24 cellular contexts compared by ENCODE assay signal in genomic region chr4:99013402-99013843, GRCh38. TPM values are rescaled to one million over a fixed set of nuclear protein-coding genes. Genes with fewer than 3 reads are reported as not detected.
A peak's percentile ranks its signal among the peaks of the same experiment; 100 is the strongest.
DNase-seq lines count a peak whose midpoint lies in the region; ATAC-seq, FAIRE-seq and TF ChIP-seq lines count a peak whose summit lies in the region.
"Had no signal": no experiment of that assay in that cellular context is flagged by ENCODE, and none has a peak within 500 bp of the region (broad histone marks: within the 10 kb centered on the region; RNA-seq: fewer than 3 reads in every experiment).

No MANE protein-coding gene starts in this region.

- FAIRE-seq in GM12891 (lab: Jason Lieb, UNC): peak; percentile 52

- H2BK15ac ChIP-seq in mesendoderm (replicated peaks; ENCODE audit: low read depth): no peak overlapping the region

- ATAC-seq in body of pancreas (peak; percentile 62), heart right ventricle (peak; percentile 88 to 95 (median 92)), GM18511 (IDR thresholded peaks at IDR 0.05; ENCODE audit: unreplicated experiment) (no peak)
- ATAC-seq in stimulated activated memory B cell treated with anti-CD40 and anti-IgM and Interleukin-4, amounts not matched to agents 10 μg/mL and 1 μg/mL and 100 μg/mL, for 72 hours: no peak
- ATAC-seq: activated CD8-positive, alpha-beta memory T cell treated with anti-CD3 and anti-CD28 coated beads, Interleukin-2, amount 10 ng/mL, durations not matched to agents 7 days and 5 days; CD8-positive, alpha-beta T cell; natural killer cell; Panc1 had no signal

- H3K4me3 ChIP-seq in body of pancreas: no peak overlapping the region
- H3K4me3 ChIP-seq in heart right ventricle: peak overlapping the region in 7 of 10 donors; percentile 1 to 28 (median 8)
- no peak overlapping the region for H3K4me3 ChIP-seq in mesendoderm (ENCODE audit: low read length)
- H3K4me3 ChIP-seq: lung, thyroid gland had no signal

- TF ChIP-seq CTCF in body of pancreas (IDR thresholded peaks at IDR 0.05): no peak
- no peak for TF ChIP-seq CTCF in heart right ventricle (IDR thresholded peaks at IDR 0.05)

- no peak for DNase-seq in GM12891 (ENCODE audit: insufficient read length, low spot score)
- DNase-seq in body of pancreas: no peak
- peak in 1 of 2 donors; percentile 43 for DNase-seq in heart right ventricle
- DNase-seq in mesendoderm: peak; percentile 78
- DNase-seq in AML-193 (lab: John Stamatoyannopoulos, UW): no peak
- DNase-seq in HEK293T (ENCODE audit: extremely low spot score): no peak
- DNase-seq: activated CD8-positive, alpha-beta memory T cell treated with anti-CD3 and anti-CD28 coated beads, Interleukin-2, amount 10 ng/mL, durations not matched to agents 7 days and 5 days; activated naive CD4-positive, alpha-beta T cell; CD8-positive, alpha-beta T cell; EL; hypothalamus; Kasumi-1; natural killer cell; NCI-H2029; NCI-H526 treated with DMSO at 0.1 percent for 48 hours; stimulated activated CD4-positive, alpha-beta T cell treated with anti-CD3 and anti-CD28 coated beads, Interleukin-1b, Interleukin-23, amount 100 ng/mL, for 48 hours; stimulated activated CD8-positive, alpha-beta memory T cell treated with anti-CD3 and anti-CD28 coated beads, Interleukin-4, amount 100 ng/mL, for 48 hours; thyroid gland; WERI-Rb-1 had no signal

- H3K36me3 Mint-ChIP-seq in stimulated activated memory B cell treated with anti-CD40 and anti-IgM and Interleukin-4, amounts not matched to agents 10 μg/mL and 1 μg/mL and 100 μg/mL, for 72 hours: peaks cover 31% of the 10 kb centered on the region

- H3K27me3 Mint-ChIP-seq in stimulated activated memory B cell treated with anti-CD40 and anti-IgM and Interleukin-4, amounts not matched to agents 10 μg/mL and 1 μg/mL and 100 μg/mL, for 72 hours: no peaks in the 10 kb centered on the region
- H3K27me3 Mint-ChIP-seq: activated CD8-positive, alpha-beta memory T cell treated with anti-CD3 and anti-CD28 coated beads, Interleukin-2, amount 10 ng/mL, durations not matched to agents 7 days and 5 days; central memory CD8-positive, alpha-beta T cell had no signal

- peak overlapping the region; percentile 65 for H3K56ac ChIP-seq in mesendoderm (ENCODE audit: low read length)

- H3K9me3 ChIP-seq in body of pancreas (no peaks in the 10 kb centered on the region), heart right ventricle (peaks cover 0 to 25% (median 14%) of the 10 kb centered on the region in 11 donors)
- H3K9me3 ChIP-seq: thyroid gland had no signal

- H2BK5ac ChIP-seq in mesendoderm (ENCODE audit: low read length): no peak overlapping the region

- no peaks in the 10 kb centered on the region for H3K36me3 ChIP-seq in body of pancreas (replicated peaks in 1 of 2; ENCODE audit: insufficient read depth in 1 of 2, low read depth in 2 of 2)
- no peaks in the 10 kb centered on the region for H3K36me3 ChIP-seq in heart right ventricle
- H3K36me3 ChIP-seq in mesendoderm (ENCODE audit: control insufficient read depth, insufficient read depth, low read length): no peaks in the 10 kb centered on the region
- H3K36me3 ChIP-seq: thyroid gland, WERI-Rb-1 had no signal

- H3K79me1 ChIP-seq in mesendoderm (ENCODE audit: low read length): peaks cover 28% of the 10 kb centered on the region

- no peak overlapping the region for H2AK5ac ChIP-seq in mesendoderm (ENCODE audit: low read length)

- WGBS in body of pancreas, 2 donors: 55 to 70% methylated on average over 4 of the region's 4 CpGs
- WGBS in heart right ventricle, 2 donors: 28 to 41% methylated on average over 4 of the region's 4 CpGs
- no CpG with 5 or more reads among the region's 4 CpGs for WGBS in mesendoderm (ENCODE audit: extremely low coverage, insufficient coverage, low lambda C conversion rate)

- no peaks in the 10 kb centered on the region for H3K27me3 ChIP-seq in body of pancreas
- no peaks in the 10 kb centered on the region for H3K27me3 ChIP-seq in heart right ventricle
- H3K27me3 ChIP-seq in mesendoderm (ENCODE audit: insufficient read depth, low read length, poor library complexity): no peaks in the 10 kb centered on the region
- H3K27me3 ChIP-seq: thyroid gland had no signal

- H3K4me3 Mint-ChIP-seq in stimulated activated memory B cell treated with anti-CD40 and anti-IgM and Interleukin-4, amounts not matched to agents 10 μg/mL and 1 μg/mL and 100 μg/mL, for 72 hours: no peak overlapping the region
- H3K4me3 Mint-ChIP-seq: activated CD8-positive, alpha-beta memory T cell treated with anti-CD3 and anti-CD28 coated beads, Interleukin-2, amount 10 ng/mL, durations not matched to agents 7 days and 5 days; CD8-positive, alpha-beta T cell; central memory CD8-positive, alpha-beta T cell; natural killer cell had no signal

- H2BK120ac ChIP-seq in mesendoderm (ENCODE audit: low read depth, low read length): no peak overlapping the region

- H3K27ac ChIP-seq in body of pancreas: peak overlapping the region in 2 of 4 donors; percentile 24 to 31
- peak overlapping the region; percentile 40 to 89 (median 80) for H3K27ac ChIP-seq in heart right ventricle
- H3K27ac ChIP-seq in mesendoderm (ENCODE audit: low read depth, low read length): no peak overlapping the region
- H3K27ac ChIP-seq: thyroid gland, WERI-Rb-1 had no signal

- peaks cover 39% of the 10 kb centered on the region for H3K4me1 Mint-ChIP-seq in stimulated activated memory B cell treated with anti-CD40 and anti-IgM and Interleukin-4, amounts not matched to agents 10 μg/mL and 1 μg/mL and 100 μg/mL, for 72 hours
- H3K4me1 Mint-ChIP-seq: activated CD8-positive, alpha-beta memory T cell treated with anti-CD3 and anti-CD28 coated beads, Interleukin-2, amount 10 ng/mL, durations not matched to agents 7 days and 5 days had no signal

- no peak overlapping the region for H3K27ac Mint-ChIP-seq in stimulated activated memory B cell treated with anti-CD40 and anti-IgM and Interleukin-4, amounts not matched to agents 10 μg/mL and 1 μg/mL and 100 μg/mL, for 72 hours
- H3K27ac Mint-ChIP-seq: activated CD8-positive, alpha-beta memory T cell treated with anti-CD3 and anti-CD28 coated beads, Interleukin-2, amount 10 ng/mL, durations not matched to agents 7 days and 5 days; CD8-positive, alpha-beta T cell; natural killer cell had no signal

- H3K4me1 ChIP-seq in body of pancreas (peaks cover 11% of the 10 kb centered on the region), heart right ventricle (peaks cover 0 to 35% (median 17%) of the 10 kb centered on the region in 9 donors), mesendoderm (ENCODE audit: control insufficient read depth, low read depth, low read length) (peaks cover 2% of the 10 kb centered on the region)

- H3K4ac ChIP-seq in mesendoderm (ENCODE audit: low read depth, low read length): no peak overlapping the region

- intact Hi-C loops in body of pancreas (cut with DNase I) (no loop called here), heart right ventricle (cut with DNase I) (loop anchor here in 2 of 10 donors (5.0 kb wide), 1 partner anchor 44 kb away; no protein-coding TSS in a partner anchor)

- no peak overlapping the region for H3K9ac ChIP-seq in mesendoderm (ENCODE audit: low read length)

- CTCF ChIA-PET in HEK293T (lab: Yijun Ruan, JAX): no interaction called here

- H3K4me2 ChIP-seq in mesendoderm (ENCODE audit: low read length): no peak overlapping the region

- no peak overlapping the region for H3K23ac ChIP-seq in mesendoderm (ENCODE audit: low read length)

- POLR2A ChIA-PET in HEK293T (lab: Yijun Ruan, JAX): no interaction called here

- no peak overlapping the region for H4K8ac ChIP-seq in mesendoderm (ENCODE audit: low read depth, low read length)

- H3K18ac ChIP-seq in mesendoderm (ENCODE audit: low read length): no peak overlapping the region

- H3K9me3 Mint-ChIP-seq in stimulated activated memory B cell treated with anti-CD40 and anti-IgM and Interleukin-4, amounts not matched to agents 10 μg/mL and 1 μg/mL and 100 μg/mL, for 72 hours: peaks cover 3% of the 10 kb centered on the region
- H3K9me3 Mint-ChIP-seq: central memory CD8-positive, alpha-beta T cell had no signal

- peaks cover 85% of the 10 kb centered on the region for H3K79me2 ChIP-seq in mesendoderm (ENCODE audit: control insufficient read depth, insufficient read depth, low read length)

- TF ChIP-seq POLR2A in GM12891 (IDR thresholded peaks at IDR 0.05; ENCODE audit: low read depth, low read length): no peak
- TF ChIP-seq POLR2A in body of pancreas (IDR thresholded peaks at IDR 0.05): no peak

- H4K5ac ChIP-seq in mesendoderm (ENCODE audit: low read length): no peak overlapping the region

TF ChIP-seq in GM12891, 5 proteins besides CTCF, POLR2A, EP300 and RAD21:
- no peak for TF ChIP-seq SPI1 (IDR thresholded peaks at IDR 0.05; ENCODE audit: low read depth, low read length)
- no peak for TF ChIP-seq PAX5 (IDR thresholded peaks at IDR 0.05; ENCODE audit: insufficient read depth, low read length, severe bottlenecking)
- TF ChIP-seq POLR2AphosphoS5 (IDR thresholded peaks at IDR 0.05; ENCODE audit: low read depth, low read length): no peak
- TF ChIP-seq TAF1 (IDR thresholded peaks at IDR 0.05; ENCODE audit: low read depth, low read length): no peak
- no peak for TF ChIP-seq POU2F2 (IDR thresholded peaks at IDR 0.05; ENCODE audit: low read depth, low read length)

TF ChIP-seq in HEK293T, 16 proteins besides CTCF, POLR2A, EP300 and RAD21:
- no peak for TF ChIP-seq BHLHE40 (IDR thresholded peaks at IDR 0.05; ENCODE audit: borderline replicate concordance)
- TF ChIP-seq TARDBP (IDR thresholded peaks at IDR 0.05): no peak
- TF ChIP-seq ZNF384 (IDR thresholded peaks at IDR 0.05): no peak
- TF ChIP-seq FOXK2 (IDR thresholded peaks at IDR 0.05): no peak
- no peak for TF ChIP-seq LEF1 (IDR thresholded peaks at IDR 0.05; ENCODE audit: borderline replicate concordance)

RNA-seq across cellular contexts. Expression of gene METAP1, which starts 17.9 kb away (rescaled TPM):
- 25.5 TPM for polyA plus RNA-seq in GM12891 (2012; ENCODE audit: low read depth, missing spikeins)
- total RNA-seq in body of pancreas: 10 to 100 TPM; 21.1 to 21.8 TPM
- total RNA-seq in heart right ventricle: 10 to 100 TPM; 54.2 to 79.7 (median 60.9) TPM
- 10 to 100 TPM; 37.7 to 43.5 TPM for polyA plus RNA-seq in heart right ventricle
- 55.6 TPM for polyA plus RNA-seq in mesendoderm (2013, experiment 1 of 2)
- 55.1 TPM for polyA plus RNA-seq in mesendoderm (2013, experiment 2 of 2)

Comparison
In these comparisons a context has a peak if more than half of its experiments do, and no peak if none do; other contexts are left out.
1. ATAC-seq: peak in body of pancreas (single experiment) and heart right ventricle (8 of 8); none in stimulated activated memory B cell treated with anti-CD40 and anti-IgM and Interleukin-4, amounts not matched to agents 10 μg/mL and 1 μg/mL and 100 μg/mL, for 72 hours (single experiment) and GM18511 (single experiment).
2. H3K4me3 ChIP-seq: peak in heart right ventricle (7 of 10); none in body of pancreas (0 of 2) and mesendoderm (single experiment).